ENCODE assay signal across 8 cellular contexts in genomic region chr18:48031011-48031480, GRCh38.
DNase-seq lines count a peak whose midpoint lies in the region; ATAC-seq lines count a peak whose summit lies in the region.

No MANE protein-coding gene starts in this region.

- H3K27me3 Mint-ChIP-seq in effector memory CD8-positive, alpha-beta T cell: peaks cover 17 to 25% of the 10 kb centered on the region in 2 donors

- no peaks in the 10 kb centered on the region for H3K36me3 Mint-ChIP-seq in effector memory CD8-positive, alpha-beta T cell (ENCODE audit: insufficient read depth)

- no peak for ATAC-seq in GM18511 (IDR thresholded peaks at IDR 0.05; ENCODE audit: unreplicated experiment)
- no peak for ATAC-seq in GM21367 (IDR thresholded peaks at IDR 0.05; ENCODE audit: unreplicated experiment)
- ATAC-seq in effector memory CD8-positive, alpha-beta T cell (replicated peaks): no peak

- no peaks in the 10 kb centered on the region for H3K9me3 Mint-ChIP-seq in effector memory CD8-positive, alpha-beta T cell

- no peak overlapping the region for H3K4me3 Mint-ChIP-seq in effector memory CD8-positive, alpha-beta T cell

- H3K4me1 Mint-ChIP-seq in effector memory CD8-positive, alpha-beta T cell (ENCODE audit: low read depth in 2 of 2): no peaks in the 10 kb centered on the region

- peak; percentile 50 for DNase-seq in Daoy (ENCODE audit: low read depth)
- DNase-seq in Kasumi-1 (lab: John Stamatoyannopoulos, UW): peak; percentile 24 to 57
- DNase-seq in OCI-M1 (lab: John Stamatoyannopoulos, UW): peak; percentile 48
- DNase-seq in dermis blood vessel endothelial cell: peak; percentile 70
- DNase-seq in medulla oblongata (ENCODE audit: extremely low spot score): peak; percentile 65
- no peak for DNase-seq in effector memory CD8-positive, alpha-beta T cell

- H3K27ac Mint-ChIP-seq in effector memory CD8-positive, alpha-beta T cell: no peak overlapping the region

Comparison
In these comparisons a context has a peak if more than half of its experiments do, and no peak if none do; other contexts are left out.
1. DNase-seq: peak in Daoy (single experiment), Kasumi-1 (2 of 2), OCI-M1 (single experiment), dermis blood vessel endothelial cell (single experiment) and medulla oblongata (single experiment); none in effector memory CD8-positive, alpha-beta T cell (0 of 3).